ENCODE assay signal across 8 cellular contexts in the genomic region with DNA sequence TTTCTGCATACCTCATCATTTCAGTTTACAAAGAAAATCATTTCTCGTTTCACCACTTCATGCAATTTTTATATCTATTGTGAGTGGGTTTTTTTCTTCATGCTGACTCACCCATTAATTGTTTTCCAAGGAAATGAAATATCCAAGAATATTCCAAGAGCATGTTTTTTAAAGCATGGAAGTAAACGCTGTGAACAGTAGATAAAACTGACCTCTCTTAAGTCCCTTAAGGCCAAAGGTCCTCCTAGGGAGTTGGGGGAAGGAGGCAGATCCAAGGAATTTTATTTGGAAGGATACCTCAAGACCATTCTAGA. TPM values are rescaled to one million over a fixed set of nuclear protein-coding genes. Genes with fewer than 3 reads are reported as not detected.
DNase-seq lines count a peak whose midpoint lies in the region; ATAC-seq lines count a peak whose summit lies in the region.

No MANE protein-coding gene starts in this region.

- no peak for ATAC-seq in activated T-helper 17 cell treated with anti-CD3 and anti-CD28 coated beads, Interleukin-2, amount 50 U/mL, for 72 hours (replicated peaks)
- ATAC-seq in stimulated activated memory B cell treated with anti-CD40 and anti-IgM and Interleukin-4, amounts not matched to agents 10 μg/mL and 1 μg/mL and 100 μg/mL, for 72 hours, result no peak
- ATAC-seq in esophagus mucosa, result no peak

- H3K4me3 ChIP-seq in iPS-15b (ENCODE audit: low read depth, low read length), result peak overlapping the region; percentile 56

- H3K9me3 Mint-ChIP-seq in activated T-helper 17 cell treated with anti-CD3 and anti-CD28 coated beads, Interleukin-2, amount 50 U/mL, for 72 hours, result no peaks in the 10 kb centered on the region
- H3K9me3 Mint-ChIP-seq in stimulated activated memory B cell treated with anti-CD40 and anti-IgM and Interleukin-4, amounts not matched to agents 10 μg/mL and 1 μg/mL and 100 μg/mL, for 72 hours, result peaks cover 2% of the 10 kb centered on the region

- H3K9me3 ChIP-seq in iPS-15b (ENCODE audit: control insufficient read depth, insufficient read depth, low read length), result no peaks in the 10 kb centered on the region

- H3K9ac ChIP-seq in iPS-15b (ENCODE audit: low read depth, low read length), result peak overlapping the region; percentile 70

- peak overlapping the region; percentile 81 for H3K27ac Mint-ChIP-seq in activated T-helper 17 cell treated with anti-CD3 and anti-CD28 coated beads, Interleukin-2, amount 50 U/mL, for 72 hours
- no peak overlapping the region for H3K27ac Mint-ChIP-seq in stimulated activated memory B cell treated with anti-CD40 and anti-IgM and Interleukin-4, amounts not matched to agents 10 μg/mL and 1 μg/mL and 100 μg/mL, for 72 hours

- H3K36me3 Mint-ChIP-seq in activated T-helper 17 cell treated with anti-CD3 and anti-CD28 coated beads, Interleukin-2, amount 50 U/mL, for 72 hours (ENCODE audit: low read depth), result no peaks in the 10 kb centered on the region
- H3K36me3 Mint-ChIP-seq in stimulated activated memory B cell treated with anti-CD40 and anti-IgM and Interleukin-4, amounts not matched to agents 10 μg/mL and 1 μg/mL and 100 μg/mL, for 72 hours, result no peaks in the 10 kb centered on the region

- H3K27me3 Mint-ChIP-seq in activated T-helper 17 cell treated with anti-CD3 and anti-CD28 coated beads, Interleukin-2, amount 50 U/mL, for 72 hours, result peaks cover 56% of the 10 kb centered on the region
- peaks cover 84% of the 10 kb centered on the region for H3K27me3 Mint-ChIP-seq in stimulated activated memory B cell treated with anti-CD40 and anti-IgM and Interleukin-4, amounts not matched to agents 10 μg/mL and 1 μg/mL and 100 μg/mL, for 72 hours

- H3K4me1 Mint-ChIP-seq in activated T-helper 17 cell treated with anti-CD3 and anti-CD28 coated beads, Interleukin-2, amount 50 U/mL, for 72 hours, result no peaks in the 10 kb centered on the region
- H3K4me1 Mint-ChIP-seq in stimulated activated memory B cell treated with anti-CD40 and anti-IgM and Interleukin-4, amounts not matched to agents 10 μg/mL and 1 μg/mL and 100 μg/mL, for 72 hours, result peaks cover 18% of the 10 kb centered on the region

- H3K27me3 ChIP-seq in iPS-15b (ENCODE audit: control insufficient read depth, insufficient read depth, low read length), result peaks cover 7% of the 10 kb centered on the region

- H3K4me3 Mint-ChIP-seq in activated T-helper 17 cell treated with anti-CD3 and anti-CD28 coated beads, Interleukin-2, amount 50 U/mL, for 72 hours, result peak overlapping the region; percentile 82
- peak overlapping the region; percentile 71 for H3K4me3 Mint-ChIP-seq in stimulated activated memory B cell treated with anti-CD40 and anti-IgM and Interleukin-4, amounts not matched to agents 10 μg/mL and 1 μg/mL and 100 μg/mL, for 72 hours

- DNase-seq in NCI-H146 (lab: John Stamatoyannopoulos, UW) (peak; percentile 26), NCI-H146 treated with DMSO at 0.1 percent for 48 hours (lab: John Stamatoyannopoulos, UW; ENCODE audit: unreplicated experiment) (no peak), cortex of kidney (lab: John Stamatoyannopoulos, UW) (no peak), hepatic stellate cell (ENCODE audit: low spot score) (no peak)

- no peaks in the 10 kb centered on the region for H3K36me3 ChIP-seq in iPS-15b (ENCODE audit: control insufficient read depth, insufficient read depth, low read length)

- peaks cover 12% of the 10 kb centered on the region for H3K4me1 ChIP-seq in iPS-15b (ENCODE audit: control insufficient read depth, insufficient read depth, low read length)

RNA-seq across cellular contexts. Expression of a gene that starts 2.6 kb away (rescaled TPM):
- total RNA-seq in activated T-helper 17 cell treated with anti-CD3 and anti-CD28 coated beads, Interleukin-2, amount 50 U/mL, for 72 hours, result 1 to 10 TPM; 1.6 to 3.0 TPM
- 13.3 TPM for total RNA-seq in esophagus mucosa

RNA-seq across cellular contexts. Expression of a gene that starts 39.8 kb away (rescaled TPM):
- 1 to 10 TPM; 1.0 to 4.9 TPM for total RNA-seq in activated T-helper 17 cell treated with anti-CD3 and anti-CD28 coated beads, Interleukin-2, amount 50 U/mL, for 72 hours
- total RNA-seq in esophagus mucosa, result 2.1 TPM
